In the genomic region with DNA sequence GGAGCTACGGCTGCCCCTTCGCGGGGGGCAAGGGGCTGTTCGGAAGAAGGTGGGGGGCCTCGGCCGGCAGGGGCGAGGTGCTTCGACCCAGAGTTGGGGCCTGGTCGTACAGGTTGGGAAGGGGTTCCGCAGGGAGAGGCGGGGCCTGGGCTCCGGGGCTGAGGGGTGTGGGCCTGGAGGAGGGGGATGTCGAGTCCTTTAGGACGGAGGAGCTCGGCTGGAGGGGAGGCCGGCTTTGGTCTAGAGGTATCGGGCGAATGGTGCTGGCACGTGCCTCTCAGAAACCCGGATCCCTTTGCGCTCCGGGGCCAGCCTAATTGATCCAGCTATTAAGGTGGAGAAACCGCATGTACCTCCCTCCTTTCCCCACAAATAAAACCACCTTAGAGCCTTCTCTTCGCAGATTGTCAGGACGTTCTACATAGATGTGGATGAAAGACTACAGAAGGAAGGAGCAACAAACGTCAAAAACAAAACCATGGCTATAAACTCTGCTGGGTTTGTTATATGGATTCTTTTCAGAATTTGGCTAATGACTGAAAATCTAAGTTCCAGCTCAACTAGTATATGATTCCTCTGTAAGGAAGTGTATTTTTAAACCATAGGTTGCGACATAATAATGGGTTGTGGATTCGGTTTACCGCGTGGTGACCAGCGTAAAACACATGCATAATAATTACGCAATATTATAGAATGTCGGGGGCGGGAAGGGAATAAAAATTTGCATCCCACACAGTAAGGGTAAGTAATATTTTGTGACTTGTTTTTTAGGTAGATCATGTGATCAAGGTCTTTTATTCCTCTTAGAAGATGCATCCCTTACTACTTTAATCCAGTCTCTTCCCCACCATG, we compare ENCODE assay signal across 9 cellular contexts. TPM values are rescaled to one million over a fixed set of nuclear protein-coding genes. Genes with fewer than 3 reads are reported as not detected.
DNase-seq lines count a peak whose midpoint lies in the region; ATAC-seq, FAIRE-seq and TF ChIP-seq lines count a peak whose summit lies in the region.
"Had no signal": no experiment of that assay in that cellular context is flagged by ENCODE, and none has a peak within 500 bp of the region (broad histone marks: within the 10 kb centered on the region; RNA-seq: fewer than 3 reads in every experiment).

No MANE protein-coding gene starts in this region.

- no peaks in the 10 kb centered on the region for H3K9me2 ChIP-seq in PC-3 (replicated peaks; ENCODE audit: low read length)

- intact Hi-C loops in PC-3 (cut with micrococcal nuclease) = loop anchor here (2.0 kb wide), 3 partner anchors 37 to 119 kb away; a partner anchor contains a TSS

- no peak for TF ChIP-seq CTCF in PC-3 (conservative IDR thresholded peaks at IDR 0.05; ENCODE audit: low read depth, low read length)

- H3K4me1 ChIP-seq in PC-3 (ENCODE audit: insufficient read depth, low read length) (peaks cover 36% of the 10 kb centered on the region), subcutaneous abdominal adipose tissue (ENCODE audit: control insufficient read depth in 5 of 5, insufficient read depth in 5 of 5, low read length in 5 of 5) (peaks cover 4 to 39% (median 19%) of the 10 kb centered on the region in 5 donors)

- peak; percentile 32 for ATAC-seq in GM19395 (IDR thresholded peaks at IDR 0.05; ENCODE audit: unreplicated experiment)
- ATAC-seq in HG03439 (IDR thresholded peaks at IDR 0.05; ENCODE audit: unreplicated experiment) = peak; percentile 22
- peak; percentile 62 for ATAC-seq in PC-3
- peak; percentile 67 for ATAC-seq in left lobe of liver

- H3K9ac ChIP-seq in PC-3 (ENCODE audit: low read length) = peak overlapping the region; percentile 51
- peak overlapping the region in 4 of 5 donors; percentile 74 to 87 (median 78) for H3K9ac ChIP-seq in subcutaneous abdominal adipose tissue (ENCODE audit: low read length in 5 of 5)

- H3K4me3 ChIP-seq in PC-3 (ENCODE audit: low read length) (peak overlapping the region; percentile 82), subcutaneous abdominal adipose tissue (ENCODE audit: low read depth in 1 of 5, low read length in 5 of 5) (peak overlapping the region; percentile 75 to 82 (median 80))

- peaks cover 24% of the 10 kb centered on the region for H4K20me1 ChIP-seq in PC-3 (ENCODE audit: low read length)

- no peak for FAIRE-seq in urothelium cell line (lab: Jason Lieb, UNC)
- FAIRE-seq: endometrium had no signal

- H3K79me2 ChIP-seq in PC-3 (ENCODE audit: low read length) = peaks cover 43% of the 10 kb centered on the region

- peak; percentile 50 for DNase-seq in DMS 273 treated with DMSO at 0.1 percent for 48 hours (lab: John Stamatoyannopoulos, UW)
- peak; percentile 31 for DNase-seq in PC-3
- peak; percentile 64 for DNase-seq in cerebellar cortex (ENCODE audit: low spot score)
- DNase-seq in left lobe of liver (ENCODE audit: low spot score) = no peak
- DNase-seq in urothelium cell line (ENCODE audit: low spot score) = no peak

- BruUV-seq in PC-3 (replicated peaks; lab: Mats Ljungman, UMichigan) = TSS peak; percentile 62

- no peaks in the 10 kb centered on the region for H3K9me3 ChIP-seq in PC-3 (ENCODE audit: low read length)
- no peaks in the 10 kb centered on the region for H3K9me3 ChIP-seq in subcutaneous abdominal adipose tissue (ENCODE audit: control insufficient read depth in 5 of 5, low read length in 5 of 5)

- POLR2A ChIA-PET in PC-3 (lab: Charles Lee; ENCODE audit: unreplicated experiment) = interaction anchor here (0.6 to 1.2 kb wide), 6 partner anchors 53 to 1772 kb away, joined by 3 to 5 read pairs (median 5); no protein-coding TSS in a partner anchor

- CTCF ChIA-PET in PC-3 (lab: Charles Lee) = interaction anchor here (1.1 kb wide), 1 partner anchor 190 kb away, joined by 5 read pairs; no protein-coding TSS in a partner anchor

- H3K4me2 ChIP-seq in PC-3 (ENCODE audit: low read length) = peak overlapping the region; percentile 94

- H3K27me3 ChIP-seq in PC-3 (ENCODE audit: low read length) (no peaks in the 10 kb centered on the region), subcutaneous abdominal adipose tissue (ENCODE audit: control insufficient read depth in 5 of 5, insufficient read depth in 4 of 5, low read length in 5 of 5) (no peaks in the 10 kb centered on the region)

- H3K27ac ChIP-seq in PC-3 (ENCODE audit: low read length) (no peak overlapping the region), subcutaneous abdominal adipose tissue (ENCODE audit: low read depth, low read length) (peak overlapping the region; percentile 70)

- peak overlapping the region; percentile 98 for H2AFZ ChIP-seq in PC-3 (ENCODE audit: low read length)

- H3K36me3 ChIP-seq in PC-3 (ENCODE audit: low read depth, low read length) (no peaks in the 10 kb centered on the region), subcutaneous abdominal adipose tissue (ENCODE audit: control insufficient read depth in 5 of 5, insufficient read depth in 5 of 5, low read length in 5 of 5) (no peaks in the 10 kb centered on the region)

- no peaks in the 10 kb centered on the region for H3F3A ChIP-seq in PC-3 (ENCODE audit: low read length, unreplicated experiment)

RNA-seq across cellular contexts. Expression of a gene that starts 0.6 kb away (rescaled TPM):
- total RNA-seq in PC-3 (2014; rRNA removed) (47.7 and 49.4 TPM in 2 replicates), left lobe of liver (16.5 TPM)

RNA-seq across cellular contexts. Expression of a gene that starts 6.0 kb away (rescaled TPM):
- total RNA-seq in PC-3 (2014; rRNA removed) (13.7 and 21.4 TPM in 2 replicates), left lobe of liver (13.0 TPM)

Comparison
In these comparisons a context has a peak if more than half of its experiments do, and no peak if none do; other contexts are left out.
1. DNase-seq: peak in DMS 273 treated with DMSO at 0.1 percent for 48 hours (single experiment), PC-3 (single experiment) and cerebellar cortex (single experiment); none in left lobe of liver (single experiment) and urothelium cell line (single experiment).
2. Peak in every context shown above with its lines, with median percentiles within 50 percentile points of each other: ATAC-seq.